1 cellular context compared by ENCODE assay signal in genomic region chr3:143283432-143284128, GRCh38.
TF ChIP-seq lines count a peak whose summit lies in the region.

No MANE protein-coding gene starts in this region.

TF ChIP-seq in K562, 482 proteins besides CTCF, POLR2A, EP300 and RAD21 (continued from another document and continues in another):
- TF ChIP-seq EHMT2 (IDR thresholded peaks at IDR 0.05) = peak; percentile 62; the same call in 1 of the 2 replicates
- TF ChIP-seq SIN3B (IDR thresholded peaks at IDR 0.05; ENCODE audit: low read depth) = no peak
- no peak for TF ChIP-seq PCBP1 (IDR thresholded peaks at IDR 0.05; ENCODE audit: low read depth, low read length, poor library complexity, severe bottlenecking)
- no peak for TF ChIP-seq ZBTB1 (CRISPR knock-in tag; IDR thresholded peaks at IDR 0.05; ENCODE audit: borderline replicate concordance, low read depth)
- no peak for TF ChIP-seq POLR2AphosphoS2 (IDR thresholded peaks at IDR 0.05; ENCODE audit: low read length)
- peak; percentile 67; the same call in 1 of the 2 replicates for TF ChIP-seq SOX6 (IDR thresholded peaks at IDR 0.05)
- no peak for TF ChIP-seq ZNF717 (CRISPR knock-in tag; IDR thresholded peaks at IDR 0.05)
- TF ChIP-seq RBM15 (IDR thresholded peaks at IDR 0.05; ENCODE audit: insufficient read depth, low read length) = no peak
- no peak for TF ChIP-seq CEBPB (tag; IDR thresholded peaks at IDR 0.05)
- TF ChIP-seq ZNF75A (CRISPR knock-in tag; IDR thresholded peaks at IDR 0.05) = no peak
- no peak for TF ChIP-seq HIVEP1 (CRISPR knock-in tag; IDR thresholded peaks at IDR 0.05)
- no peak for TF ChIP-seq ZNF695 (CRISPR knock-in tag; IDR thresholded peaks at IDR 0.05)
- TF ChIP-seq GABPB2 (CRISPR knock-in tag; conservative IDR thresholded peaks at IDR 0.05) = no peak
- no peak; the same call in 1 of the 2 replicates for TF ChIP-seq CLOCK (CRISPR knock-in tag; IDR thresholded peaks at IDR 0.05; ENCODE audit: borderline replicate concordance)
- no peak for TF ChIP-seq CHD4 (IDR thresholded peaks at IDR 0.05; ENCODE audit: insufficient read depth, insufficient replicate concordance, low read depth, low read length, poor library complexity, severe bottlenecking)
- TF ChIP-seq ZNF444 (CRISPR knock-in tag; IDR thresholded peaks at IDR 0.05) = no peak
- no peak for TF ChIP-seq ZNF3 (CRISPR knock-in tag; IDR thresholded peaks at IDR 0.05)
- no peak for TF ChIP-seq GTF3C2 (IDR thresholded peaks at IDR 0.05; ENCODE audit: borderline replicate concordance, extremely low read depth, insufficient read length)
- TF ChIP-seq SRF (CRISPR knock-in tag; IDR thresholded peaks at IDR 0.05) = no peak
- TF ChIP-seq HMBOX1 (IDR thresholded peaks at IDR 0.05) = peak; percentile 74; the same call in 1 of the 2 replicates
- TF ChIP-seq ASH1L (IDR thresholded peaks at IDR 0.05; ENCODE audit: borderline replicate concordance, low read depth, partially characterized antibody) = no peak
- TF ChIP-seq CBFB (CRISPR knock-in tag; IDR thresholded peaks at IDR 0.05) = no peak
- no peak for TF ChIP-seq ZNF121 (CRISPR knock-in tag; conservative IDR thresholded peaks at IDR 0.05)
- TF ChIP-seq HCFC1 (IDR thresholded peaks at IDR 0.05; ENCODE audit: low read depth, low read length) = no peak
- TF ChIP-seq MAFK (IDR thresholded peaks at IDR 0.05; ENCODE audit: low read length) = no peak
- TF ChIP-seq ZNF24 (IDR thresholded peaks at IDR 0.05) = no peak
- no peak for TF ChIP-seq ZFP91 (CRISPR knock-in tag; IDR thresholded peaks at IDR 0.05)
- no peak for TF ChIP-seq ZNF76 (CRISPR knock-in tag; IDR thresholded peaks at IDR 0.05; ENCODE audit: borderline replicate concordance)
- TF ChIP-seq ARID1B (IDR thresholded peaks at IDR 0.05) = peak; percentile 95
- TF ChIP-seq CGGBP1 (CRISPR knock-in tag; IDR thresholded peaks at IDR 0.05) = no peak
- TF ChIP-seq TFAM (CRISPR knock-in tag; conservative IDR thresholded peaks at IDR 0.05) = no peak
- no peak for TF ChIP-seq KLF1 (tag; IDR thresholded peaks at IDR 0.05)
- no peak for TF ChIP-seq NUFIP1 (IDR thresholded peaks at IDR 0.05; ENCODE audit: partially characterized antibody)
- no peak for TF ChIP-seq ELK3 (CRISPR knock-in tag; IDR thresholded peaks at IDR 0.05)
- no peak for TF ChIP-seq GTF2A2 (tag; IDR thresholded peaks at IDR 0.05)
- no peak for TF ChIP-seq ZNF184 (CRISPR knock-in tag; IDR thresholded peaks at IDR 0.05)
- TF ChIP-seq TCF3 (CRISPR knock-in tag; IDR thresholded peaks at IDR 0.05) = peak; percentile 97
- TF ChIP-seq CBX5 (IDR thresholded peaks at IDR 0.05; ENCODE audit: borderline replicate concordance, low read depth) = no peak
- no peak for TF ChIP-seq MEF2D (tag; conservative IDR thresholded peaks at IDR 0.05; ENCODE audit: low read depth)
- peak; percentile 80; the same call in 1 of the 2 replicates for TF ChIP-seq SMARCC2 (IDR thresholded peaks at IDR 0.05; ENCODE audit: low read depth)
- TF ChIP-seq ZNF583 (CRISPR knock-in tag; IDR thresholded peaks at IDR 0.05) = no peak
- TF ChIP-seq CBFA2T3 (IDR thresholded peaks at IDR 0.05) = peak; percentile 99
- no peak for TF ChIP-seq OTX1 (CRISPR knock-in tag; IDR thresholded peaks at IDR 0.05)
- peak; percentile 44; the same call in 1 of the 2 replicates for TF ChIP-seq DMBX1 (CRISPR knock-in tag; IDR thresholded peaks at IDR 0.05; ENCODE audit: borderline replicate concordance)
- TF ChIP-seq SRSF1 (IDR thresholded peaks at IDR 0.05; ENCODE audit: low read depth, low read length) = no peak
- no peak for TF ChIP-seq ZNF609 (CRISPR knock-in tag; IDR thresholded peaks at IDR 0.05; ENCODE audit: borderline replicate concordance)
- TF ChIP-seq MBD2 (IDR thresholded peaks at IDR 0.05; ENCODE audit: borderline replicate concordance, low read depth) = peak; percentile 87
- TF ChIP-seq PHF8 (IDR thresholded peaks at IDR 0.05; ENCODE audit: borderline replicate concordance, low read length) = no peak
- no peak for TF ChIP-seq ZBTB9 (CRISPR knock-in tag; IDR thresholded peaks at IDR 0.05)
- TF ChIP-seq BRF2 (IDR thresholded peaks at IDR 0.05; ENCODE audit: borderline replicate concordance, insufficient read depth, insufficient read length) = no peak
- TF ChIP-seq PKNOX1 (IDR thresholded peaks at IDR 0.05) = peak; percentile 43; the same call in 1 of the 2 replicates
- TF ChIP-seq MCM5 (IDR thresholded peaks at IDR 0.05; ENCODE audit: low read depth) = no peak
- no peak for TF ChIP-seq ILF3 (IDR thresholded peaks at IDR 0.05; ENCODE audit: borderline replicate concordance)
